ENCODE assay signal across 8 cellular contexts in genomic region chr17:20226814-20227482, GRCh38.
DNase-seq lines count a peak whose midpoint lies in the region; ATAC-seq, FAIRE-seq and TF ChIP-seq lines count a peak whose summit lies in the region.

No MANE protein-coding gene starts in this region.

- in situ Hi-C loops in gastrocnemius medialis (cut with MboI; ENCODE audit: low sequenced_read_pairs in 4 of 4): loop anchor here in 1 of 4 donors (10.0 kb wide), 1 partner anchor 88 kb away; no protein-coding TSS in a partner anchor

- H3K9me3 Mint-ChIP-seq in astrocyte (ENCODE audit: unreplicated experiment): no peaks in the 10 kb centered on the region

- DNase-seq in AG20443 (ENCODE audit: low spot score): peak; percentile 92
- peak; percentile 69 for DNase-seq in GM20000 (ENCODE audit: low spot score)
- peak; percentile 37 for DNase-seq in NCI-H146 treated with DMSO at 0.1 percent for 48 hours (lab: John Stamatoyannopoulos, UW; ENCODE audit: unreplicated experiment)
- peak; percentile 12 for DNase-seq in T1000 (lab: John Stamatoyannopoulos, UW)
- DNase-seq in astrocyte (ENCODE audit: low read depth): peak; percentile 71
- peak; percentile 74 for DNase-seq in hepatic stellate cell (ENCODE audit: low spot score)
- peak; percentile 34 to 56 for DNase-seq in gastrocnemius medialis

- H3K27ac ChIP-seq in astrocyte (ENCODE audit: low read depth, low read length) (no peak overlapping the region), gastrocnemius medialis (peak overlapping the region in 1 of 4 donors; percentile 77)

- no peak overlapping the region for H3K9ac ChIP-seq in astrocyte (ENCODE audit: low read length)

- peaks cover 32% of the 10 kb centered on the region for H4K20me1 ChIP-seq in astrocyte (ENCODE audit: insufficient read depth, low read length)

- TF ChIP-seq CTCF in GM20000 (IDR thresholded peaks at IDR 0.05; ENCODE audit: extremely low read depth, missing control alignments) (peak; percentile 66), astrocyte (IDR thresholded peaks at IDR 0.05; ENCODE audit: insufficient read depth, low read depth, low read length) (peak; percentile 86), gastrocnemius medialis (IDR thresholded peaks at IDR 0.05 in 4 of 5, conservative IDR thresholded peaks at IDR 0.05 in 1 of 5) (peak; percentile 64 to 76 (median 65))

- H3K4me1 ChIP-seq in astrocyte (ENCODE audit: insufficient read depth, low read length) (peaks cover 6% of the 10 kb centered on the region), gastrocnemius medialis (peaks cover 3 to 4% of the 10 kb centered on the region in 2 donors)

- H3K79me2 ChIP-seq in astrocyte (ENCODE audit: insufficient read depth, low read length): peaks cover 24% of the 10 kb centered on the region

- peak; percentile 63 to 68 for ATAC-seq in gastrocnemius medialis
- ATAC-seq in HG03045 (IDR thresholded peaks at IDR 0.05; ENCODE audit: unreplicated experiment): no peak

- intact Hi-C loops in gastrocnemius medialis (cut with DNase I; ENCODE audit: low total_unique reads): loop anchor here (2.0 to 10.0 kb wide), 3 partner anchors 40 to 242 kb away; no protein-coding TSS in a partner anchor

- no peak for FAIRE-seq in astrocyte (lab: Jason Lieb, UNC)

- H3K36me3 Mint-ChIP-seq in astrocyte (ENCODE audit: low read depth, unreplicated experiment): peaks cover 18% of the 10 kb centered on the region

- H3K4me3 ChIP-seq in astrocyte (ENCODE audit: insufficient read depth, low read depth, low read length) (no peak overlapping the region), gastrocnemius medialis (no peak overlapping the region)

- H3K9me3 ChIP-seq in astrocyte (ENCODE audit: insufficient read depth, low read depth, low read length): no peaks in the 10 kb centered on the region
- H3K9me3 ChIP-seq in gastrocnemius medialis: no peaks in the 10 kb centered on the region

- H3K4me2 ChIP-seq in astrocyte (ENCODE audit: low read length): peak overlapping the region; percentile 10

- H3K27me3 ChIP-seq in astrocyte (ENCODE audit: insufficient read depth, low read length) (no peaks in the 10 kb centered on the region), gastrocnemius medialis (no peaks in the 10 kb centered on the region)

- no peak overlapping the region for H3K4me3 Mint-ChIP-seq in astrocyte (ENCODE audit: unreplicated experiment)

- H3K36me3 ChIP-seq in astrocyte (ENCODE audit: insufficient read depth, low read length) (no peaks in the 10 kb centered on the region), gastrocnemius medialis (no peaks in the 10 kb centered on the region)

- peaks cover 52% of the 10 kb centered on the region for H3K4me1 Mint-ChIP-seq in astrocyte (ENCODE audit: low read depth, unreplicated experiment)

- no peaks in the 10 kb centered on the region for H3K27me3 Mint-ChIP-seq in astrocyte (ENCODE audit: low read depth, unreplicated experiment)

- H2AFZ ChIP-seq in astrocyte (ENCODE audit: low read depth, low read length): no peak overlapping the region

- H3K27ac Mint-ChIP-seq in astrocyte (ENCODE audit: unreplicated experiment): peak overlapping the region; percentile 75

- TF ChIP-seq POLR2A in gastrocnemius medialis (IDR thresholded peaks at IDR 0.05): no peak

Comparison
In these comparisons a context has a peak if more than half of its experiments do, and no peak if none do; other contexts are left out.
1. DNase-seq: peak in every context shown above with its lines; median percentile 92 in AG20443; 74 in hepatic stellate cell; 71 in astrocyte; 69 in GM20000; 45 in gastrocnemius medialis; 37 in NCI-H146 treated with DMSO at 0.1 percent for 48 hours; 12 in T1000.